35 cellular contexts compared by ENCODE assay signal in the genomic region with DNA sequence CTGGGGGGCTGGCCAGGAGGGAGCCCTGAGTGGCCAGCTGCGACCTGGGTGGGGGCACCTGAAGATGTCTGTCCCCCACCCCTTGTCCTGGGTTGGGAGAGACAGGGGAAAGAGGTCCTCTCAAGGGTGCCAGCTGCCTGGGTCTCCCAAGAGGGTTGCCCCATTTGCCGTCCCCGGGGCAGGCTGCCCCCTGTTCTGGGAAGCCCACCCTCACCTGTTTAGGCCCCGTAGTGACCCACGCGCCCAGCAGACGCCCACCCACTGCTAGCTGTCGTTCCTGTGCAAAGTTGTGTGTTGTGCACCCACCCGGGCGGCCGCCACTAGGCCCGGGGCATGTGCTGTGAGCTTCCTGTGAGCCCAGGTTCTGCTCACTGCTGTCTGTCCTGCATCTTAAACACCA. TPM values are rescaled to one million over a fixed set of nuclear protein-coding genes. Genes with fewer than 3 reads are reported as not detected.
"Had no signal": no experiment of that assay in that cellular context is flagged by ENCODE, and none has a peak within 500 bp of the region (broad histone marks: within the 10 kb centered on the region; RNA-seq: fewer than 3 reads in every experiment).

No MANE protein-coding gene starts in this region.

- H3K36me3 Mint-ChIP-seq: activated CD4-positive, alpha-beta memory T cell treated with anti-CD3 and anti-CD28 coated beads for 36 hours; activated naive CD8-positive, alpha-beta T cell treated with anti-CD3 and anti-CD28 coated beads, Interleukin-2, amount 10 ng/mL, durations not matched to agents 7 days and 5 days; brain had no signal

- H3K4me3 Mint-ChIP-seq: activated B cell treated with CpG ODN at 0.5 μM for 24 hours; activated CD4-positive, alpha-beta memory T cell treated with anti-CD3 and anti-CD28 coated beads for 36 hours; activated CD4-positive, alpha-beta T cell treated with anti-CD3 and anti-CD28 coated beads, Interleukin-2, amount 10 ng/mL, durations not matched to agents 24 days and 14 days; activated CD8-positive, alpha-beta T cell treated with anti-CD3 and anti-CD28 coated beads for 36 hours; activated naive CD4-positive, alpha-beta T cell treated with anti-CD3 and anti-CD28 coated beads for 36 hours; activated naive CD4-positive, alpha-beta T cell treated with anti-CD3 and anti-CD28 coated beads, Interleukin-2, amount 50 U/mL, for 24 hours; activated naive CD8-positive, alpha-beta T cell; activated naive CD8-positive, alpha-beta T cell treated with anti-CD3 and anti-CD28 coated beads, Interleukin-2, amount 10 ng/mL, durations not matched to agents 7 days and 5 days; activated naive CD8-positive, alpha-beta T cell treated with anti-CD3 and anti-CD28 coated beads, Interleukin-2, amount 50 U/mL, for 24 hours; activated T-cell treated with anti-CD3 and anti-CD28 coated beads, Interleukin-2, amount 50 U/mL, for 4 hours; brain; T-helper 1 cell treated with Interleukin-12 subunit alpha and Interleukin-12 subunit beta and Interleukin-4 antibody, amounts not matched to agents 30 μg/mL and 1 μg/mL, for 36 hours; T-helper 2 cell treated with Interferon-gamma antibody and Interleukin-4, amounts not matched to agents 5 μg/mL and 100 μg/mL, for 36 hours had no signal

- H3K4me1 Mint-ChIP-seq: brain had no signal

- H3K27me3 Mint-ChIP-seq: activated B cell treated with CpG ODN at 0.5 μM for 24 hours; activated CD4-positive, alpha-beta memory T cell treated with anti-CD3 and anti-CD28 coated beads for 36 hours; activated CD4-positive, alpha-beta T cell treated with anti-CD3 and anti-CD28 coated beads, Interleukin-2, amount 10 ng/mL, durations not matched to agents 24 days and 14 days; activated CD8-positive, alpha-beta T cell treated with anti-CD3 and anti-CD28 coated beads for 36 hours; activated naive CD4-positive, alpha-beta T cell treated with anti-CD3 and anti-CD28 coated beads, Interleukin-2, amount 50 U/mL, for 24 hours; activated naive CD8-positive, alpha-beta T cell; activated naive CD8-positive, alpha-beta T cell treated with anti-CD3 and anti-CD28 coated beads, Interleukin-2, amount 50 U/mL, for 24 hours; central memory CD8-positive, alpha-beta T cell had no signal

- H3K4me1 ChIP-seq: ascending aorta had no signal

- ATAC-seq: activated CD8-positive, alpha-beta T cell treated with anti-CD3 and anti-CD28 coated beads for 36 hours; activated naive CD8-positive, alpha-beta T cell treated with anti-CD3 and anti-CD28 coated beads, Interleukin-2, amount 50 U/mL, for 24 hours; activated T-cell treated with anti-CD3 and anti-CD28 coated beads, Interleukin-2, amount 50 U/mL, for 4 hours had no signal

- H3K4me3 ChIP-seq: ascending aorta, cardiac muscle cell had no signal

- H3K27ac Mint-ChIP-seq: activated B cell treated with CpG ODN at 0.5 μM for 24 hours; activated CD4-positive, alpha-beta memory T cell treated with anti-CD3 and anti-CD28 coated beads for 36 hours; activated CD4-positive, alpha-beta T cell treated with anti-CD3 and anti-CD28 coated beads, Interleukin-2, amount 10 ng/mL, durations not matched to agents 24 days and 14 days; activated CD8-positive, alpha-beta T cell treated with anti-CD3 and anti-CD28 coated beads for 36 hours; activated naive CD4-positive, alpha-beta T cell treated with anti-CD3 and anti-CD28 coated beads for 36 hours; activated naive CD8-positive, alpha-beta T cell; activated naive CD8-positive, alpha-beta T cell treated with anti-CD3 and anti-CD28 coated beads, Interleukin-2, amount 10 ng/mL, durations not matched to agents 7 days and 5 days; activated naive CD8-positive, alpha-beta T cell treated with anti-CD3 and anti-CD28 coated beads, Interleukin-2, amount 50 U/mL, for 24 hours; activated T-helper 2 cell treated with anti-CD3 and anti-CD28 coated beads, Interferon-gamma antibody, Interleukin-2, Interleukin-4, amounts not matched to agents 10 μg/mL and 5 μg/mL and 100 μg/mL, durations not matched to agents 14 hours and 24 hours and 36 hours; brain; T-helper 2 cell treated with Interferon-gamma antibody and Interleukin-4, amounts not matched to agents 5 μg/mL and 100 μg/mL, for 36 hours had no signal

- H3K9me3 Mint-ChIP-seq: activated B cell treated with CpG ODN at 0.5 μM for 24 hours; activated CD4-positive, alpha-beta memory T cell treated with anti-CD3 and anti-CD28 coated beads for 36 hours; activated CD4-positive, alpha-beta T cell treated with anti-CD3 and anti-CD28 coated beads, Interleukin-2, amount 10 ng/mL, durations not matched to agents 24 days and 14 days; activated CD8-positive, alpha-beta T cell treated with anti-CD3 and anti-CD28 coated beads for 36 hours; activated naive CD4-positive, alpha-beta T cell treated with anti-CD3 and anti-CD28 coated beads for 36 hours; activated naive CD4-positive, alpha-beta T cell treated with anti-CD3 and anti-CD28 coated beads, Interleukin-2, amount 50 U/mL, for 24 hours; activated naive CD8-positive, alpha-beta T cell treated with anti-CD3 and anti-CD28 coated beads, Interleukin-2, amount 10 ng/mL, durations not matched to agents 7 days and 5 days; activated naive CD8-positive, alpha-beta T cell treated with anti-CD3 and anti-CD28 coated beads, Interleukin-2, amount 50 U/mL, for 24 hours; activated T-cell treated with anti-CD3 and anti-CD28 coated beads, Interleukin-2, amount 50 U/mL, for 4 hours; activated T-helper 2 cell treated with anti-CD3 and anti-CD28 coated beads, Interferon-gamma antibody, Interleukin-2, Interleukin-4, amounts not matched to agents 10 μg/mL and 5 μg/mL and 100 μg/mL, durations not matched to agents 14 hours and 24 hours and 36 hours; central memory CD8-positive, alpha-beta T cell; T-helper 1 cell treated with Interleukin-12 subunit alpha and Interleukin-12 subunit beta and Interleukin-4 antibody, amounts not matched to agents 30 μg/mL and 1 μg/mL, for 36 hours; T-helper 2 cell treated with Interferon-gamma antibody and Interleukin-4, amounts not matched to agents 5 μg/mL and 100 μg/mL, for 36 hours had no signal

- H3K27ac ChIP-seq: ascending aorta, cardiac muscle cell, VCaP had no signal

- H3K9me3 ChIP-seq: ascending aorta had no signal

- H3K27me3 ChIP-seq: ascending aorta, cardiac muscle cell had no signal

- FAIRE-seq: bronchial epithelial cell, TTC549 had no signal

- DNase-seq: activated B cell treated with CpG ODN at 0.5 μM for 24 hours; activated CD4-positive, alpha-beta memory T cell treated with anti-CD3 and anti-CD28 coated beads for 36 hours; activated CD4-positive, alpha-beta T cell treated with anti-CD3 and anti-CD28 coated beads for 4 hours; activated CD4-positive, alpha-beta T cell treated with anti-CD3 and anti-CD28 coated beads, Interleukin-2, amount 10 ng/mL, durations not matched to agents 24 days and 14 days; activated CD4-positive, alpha-beta T cell treated with anti-CD3 and anti-CD28 coated beads, Interleukin-2, amount 50 U/mL, for 1 hour; activated CD4-positive, alpha-beta T cell treated with anti-CD3 and anti-CD28 coated beads, Interleukin-2, amount 50 U/mL, for 4 hours; activated CD4-positive, CD25-positive, alpha-beta regulatory T cell treated with anti-CD3 and anti-CD28 coated beads, Interleukin-2, amount 50 U/mL, for 72 hours; activated CD8-positive, alpha-beta memory T cell treated with anti-CD3 and anti-CD28 coated beads, Interleukin-2, amount 50 U/mL, for 4 hours; activated CD8-positive, alpha-beta T cell treated with anti-CD3 and anti-CD28 coated beads for 36 hours; activated effector memory CD4-positive, alpha-beta T cell treated with Interleukin-2 at 50 U/mL for 16 hours; activated gamma-delta T cell; activated naive CD4-positive, alpha-beta T cell treated with anti-CD3 and anti-CD28 coated beads for 36 hours; activated naive CD8-positive, alpha-beta T cell treated with anti-CD3 and anti-CD28 coated beads, Interleukin-2, amount 10 ng/mL, durations not matched to agents 7 days and 5 days; activated naive CD8-positive, alpha-beta T cell treated with anti-CD3 and anti-CD28 coated beads, Interleukin-2, amount 50 U/mL, for 24 hours; activated T-cell treated with anti-CD3 and anti-CD28 coated beads for 4 hours; activated T-cell treated with anti-CD3 and anti-CD28 coated beads, Interleukin-2, amount 50 U/mL, for 1 hour; activated T-cell treated with anti-CD3 and anti-CD28 coated beads, Interleukin-2, amount 50 U/mL, for 4 hours; amygdala; anterior cingulate cortex; cerebellar nuclear complex; T-helper 1 cell; T-helper 2 cell; T-helper 9 cell had no signal

- H3K36me3 ChIP-seq: ascending aorta, cardiac muscle cell had no signal

RNA-seq across cellular contexts. Expression of a gene that starts 36.9 kb away (rescaled TPM):
- polyA plus RNA-seq: cardiac muscle cell had no signal
